Comparison of ENCODE assay signal across 8 cellular contexts in genomic region chr9:127776195-127776918, GRCh38. TPM values are rescaled to one million over a fixed set of nuclear protein-coding genes. Genes with fewer than 3 reads are reported as not detected.
A peak's percentile ranks its signal among the peaks of the same experiment; 100 is the strongest.
DNase-seq lines count a peak whose midpoint lies in the region; ATAC-seq, FAIRE-seq and TF ChIP-seq lines count a peak whose summit lies in the region.

No MANE protein-coding gene starts in this region.

- TF ChIP-seq POLR2A in heart left ventricle (IDR thresholded peaks at IDR 0.05) (no peak), H54 (IDR thresholded peaks at IDR 0.05; ENCODE audit: low read depth, low read length) (no peak)

- peaks cover 0 to 71% (median 21%) of the 10 kb centered on the region in 12 donors for H3K4me1 ChIP-seq in heart left ventricle

- peak; percentile 82 for DNase-seq in GM06990 (ENCODE audit: extremely low read depth, insufficient read length)
- DNase-seq in activated CD4-positive, alpha-beta T cell treated with anti-CD3 and anti-CD28 coated beads, Interleukin-2, amount 10 ng/mL, durations not matched to agents 7 days and 5 days: peak; percentile 84
- peak in 2 of 5 donors; percentile 49 to 65 for DNase-seq in heart left ventricle
- peak; percentile 61 for DNase-seq in stimulated activated CD8-positive, alpha-beta memory T cell treated with anti-CD3 and anti-CD28 coated beads, Interleukin-12 subunit alpha, Interleukin-12 subunit beta, amount 100 ng/mL, for 4 hours (ENCODE audit: low read depth)
- no peak for DNase-seq in COLO668 (lab: John Stamatoyannopoulos, UW; ENCODE audit: unreplicated experiment)
- no peak for DNase-seq in H54 (ENCODE audit: insufficient read length, low spot score)

- H3K36me3 ChIP-seq in GM06990 (ENCODE audit: control insufficient read depth, insufficient read depth, low read length) (peaks cover 4% of the 10 kb centered on the region), heart left ventricle (peaks cover 0 to 14% (median 0%) of the 10 kb centered on the region in 9 donors)

- no peaks in the 10 kb centered on the region for H3K27me3 Mint-ChIP-seq in IgD-negative memory B cell
- no peaks in the 10 kb centered on the region for H3K27me3 Mint-ChIP-seq in activated CD4-positive, alpha-beta T cell treated with anti-CD3 and anti-CD28 coated beads, Interleukin-2, amount 10 ng/mL, durations not matched to agents 7 days and 5 days

- intact Hi-C loops in heart left ventricle (cut with DNase I): no loop called here

- peaks cover 10 to 26% (median 18%) of the 10 kb centered on the region in 3 donors for H3K4me1 Mint-ChIP-seq in IgD-negative memory B cell
- H3K4me1 Mint-ChIP-seq in activated CD4-positive, alpha-beta T cell treated with anti-CD3 and anti-CD28 coated beads, Interleukin-2, amount 10 ng/mL, durations not matched to agents 7 days and 5 days: peaks cover 62% of the 10 kb centered on the region

- POLR2A ChIA-PET in activated CD4-positive, alpha-beta T cell treated with anti-CD3 and anti-CD28 coated beads, Interleukin-2, amount 10 ng/mL, durations not matched to agents 7 days and 5 days (lab: Charles Lee): interaction anchor here (0.6 kb wide), 1 partner anchor 19 kb away, joined by 6 read pairs; no protein-coding TSS in a partner anchor

- no peaks in the 10 kb centered on the region for H3K9me3 ChIP-seq in heart left ventricle

- peak; percentile 11 for TF ChIP-seq CTCF in GM06990 (IDR thresholded peaks at IDR 0.05; ENCODE audit: insufficient read depth, low read length, poor library complexity, severe bottlenecking)
- TF ChIP-seq CTCF in heart left ventricle (IDR thresholded peaks at IDR 0.05): no peak

- peak overlapping the region; percentile 88 to 98 (median 93) for H3K27ac Mint-ChIP-seq in IgD-negative memory B cell
- H3K27ac Mint-ChIP-seq in activated CD4-positive, alpha-beta T cell treated with anti-CD3 and anti-CD28 coated beads, Interleukin-2, amount 10 ng/mL, durations not matched to agents 7 days and 5 days: peak overlapping the region; percentile 96

- no peak for FAIRE-seq in H54 (lab: Jason Lieb, UNC)

- WGBS in heart left ventricle, 4 donors: 56 to 62% (median 57%) methylated on average over 10 to 15 of the region's 15 CpGs

- H3K36me3 Mint-ChIP-seq in IgD-negative memory B cell: peaks cover 2% of the 10 kb centered on the region
- peaks cover 40% of the 10 kb centered on the region for H3K36me3 Mint-ChIP-seq in activated CD4-positive, alpha-beta T cell treated with anti-CD3 and anti-CD28 coated beads, Interleukin-2, amount 10 ng/mL, durations not matched to agents 7 days and 5 days (ENCODE audit: low read depth)

- peak overlapping the region; percentile 93 to 100 (median 97) for H3K4me3 Mint-ChIP-seq in IgD-negative memory B cell
- H3K4me3 Mint-ChIP-seq in activated CD4-positive, alpha-beta T cell treated with anti-CD3 and anti-CD28 coated beads, Interleukin-2, amount 10 ng/mL, durations not matched to agents 7 days and 5 days: peak overlapping the region; percentile 100

- H3K27me3 ChIP-seq in GM06990 (replicated peaks; ENCODE audit: control insufficient read depth, insufficient read depth, low read length): no peaks in the 10 kb centered on the region
- H3K27me3 ChIP-seq in heart left ventricle: no peaks in the 10 kb centered on the region

- H3K4me3 ChIP-seq in GM06990 (replicated peaks; ENCODE audit: low read depth, low read length) (peak overlapping the region; percentile 73), heart left ventricle (peak overlapping the region in 9 of 12 donors; percentile 35 to 63 (median 49))

- no peaks in the 10 kb centered on the region for H3K9me3 Mint-ChIP-seq in IgD-negative memory B cell
- H3K9me3 Mint-ChIP-seq in activated CD4-positive, alpha-beta T cell treated with anti-CD3 and anti-CD28 coated beads, Interleukin-2, amount 10 ng/mL, durations not matched to agents 7 days and 5 days: no peaks in the 10 kb centered on the region

- ATAC-seq in heart left ventricle: peak in 1 of 4 donors; percentile 11
- no peak for ATAC-seq in GM19397 (IDR thresholded peaks at IDR 0.05; ENCODE audit: unreplicated experiment)

- peak overlapping the region in 10 of 12 donors; percentile 11 to 94 (median 32) for H3K27ac ChIP-seq in heart left ventricle

- CTCF ChIA-PET in activated CD4-positive, alpha-beta T cell treated with anti-CD3 and anti-CD28 coated beads, Interleukin-2, amount 10 ng/mL, durations not matched to agents 7 days and 5 days (lab: Charles Lee): interaction anchor here (0.6 to 1.7 kb wide), 5 partner anchors 9 to 465 kb away, joined by 3 to 4 read pairs (median 3); partner anchors contain the start of genes CDK9 and TOR2A

RNA-seq across cellular contexts. Expression of gene SH2D3C, which starts 2.1 kb away (rescaled TPM):
- 76.1 TPM for polyA plus RNA-seq in IgD-negative memory B cell
- total RNA-seq in activated CD4-positive, alpha-beta T cell treated with anti-CD3 and anti-CD28 coated beads, Interleukin-2, amount 10 ng/mL, durations not matched to agents 7 days and 5 days: 10 to 100 TPM; 67.9 to 71.4 TPM
- total RNA-seq in heart left ventricle: 10 to 100 TPM; 13.7 to 38.9 (median 16.9) TPM
- polyA plus RNA-seq in heart left ventricle: 10 to 100 TPM; 21.1 to 24.8 TPM

RNA-seq across cellular contexts. Expression of gene CDK9, which starts 9.5 kb away (rescaled TPM):
- polyA plus RNA-seq in IgD-negative memory B cell: 65.3 TPM
- 100 to 1,000 TPM in 1 of 2 experiments, 10 to 100 TPM in 1; 99.4 to 110 TPM for total RNA-seq in activated CD4-positive, alpha-beta T cell treated with anti-CD3 and anti-CD28 coated beads, Interleukin-2, amount 10 ng/mL, durations not matched to agents 7 days and 5 days
- 10 to 100 TPM; 35.6 to 60.3 (median 47.8) TPM for total RNA-seq in heart left ventricle
- 10 to 100 TPM; 26.2 to 30.4 TPM for polyA plus RNA-seq in heart left ventricle

RNA-seq across cellular contexts. Expression of gene FPGS, which starts 26.3 kb away (rescaled TPM):
- polyA plus RNA-seq in IgD-negative memory B cell (51.4 TPM), heart left ventricle (10 to 100 TPM; 36.8 to 50.1 TPM)
- total RNA-seq in activated CD4-positive, alpha-beta T cell treated with anti-CD3 and anti-CD28 coated beads, Interleukin-2, amount 10 ng/mL, durations not matched to agents 7 days and 5 days: 10 to 100 TPM; 66.7 to 78.1 TPM
- total RNA-seq in heart left ventricle: 10 to 100 TPM; 39.9 to 55.1 (median 41.5) TPM

RNA-seq across cellular contexts. Expression of gene TOR2A, which starts 41.3 kb away (rescaled TPM):
- polyA plus RNA-seq in IgD-negative memory B cell (22.4 TPM), heart left ventricle (1 to 10 TPM; 3.4 to 5.2 TPM)
- total RNA-seq in activated CD4-positive, alpha-beta T cell treated with anti-CD3 and anti-CD28 coated beads, Interleukin-2, amount 10 ng/mL, durations not matched to agents 7 days and 5 days: 10 to 100 TPM; 21.7 to 24.0 TPM
- total RNA-seq in heart left ventricle: 1 to 10 TPM; 1.7 to 9.2 (median 3.3) TPM

Comparison
In these comparisons a context has a peak if more than half of its experiments do, and no peak if none do; other contexts are left out.
1. DNase-seq: peak in GM06990 (single experiment), activated CD4-positive, alpha-beta T cell treated with anti-CD3 and anti-CD28 coated beads, Interleukin-2, amount 10 ng/mL, durations not matched to agents 7 days and 5 days (single experiment) and stimulated activated CD8-positive, alpha-beta memory T cell treated with anti-CD3 and anti-CD28 coated beads, Interleukin-12 subunit alpha, Interleukin-12 subunit beta, amount 100 ng/mL, for 4 hours (single experiment); none in COLO668 (single experiment) and H54 (single experiment).